Comparison of ENCODE assay signal across 9 cellular contexts in the genomic region with DNA sequence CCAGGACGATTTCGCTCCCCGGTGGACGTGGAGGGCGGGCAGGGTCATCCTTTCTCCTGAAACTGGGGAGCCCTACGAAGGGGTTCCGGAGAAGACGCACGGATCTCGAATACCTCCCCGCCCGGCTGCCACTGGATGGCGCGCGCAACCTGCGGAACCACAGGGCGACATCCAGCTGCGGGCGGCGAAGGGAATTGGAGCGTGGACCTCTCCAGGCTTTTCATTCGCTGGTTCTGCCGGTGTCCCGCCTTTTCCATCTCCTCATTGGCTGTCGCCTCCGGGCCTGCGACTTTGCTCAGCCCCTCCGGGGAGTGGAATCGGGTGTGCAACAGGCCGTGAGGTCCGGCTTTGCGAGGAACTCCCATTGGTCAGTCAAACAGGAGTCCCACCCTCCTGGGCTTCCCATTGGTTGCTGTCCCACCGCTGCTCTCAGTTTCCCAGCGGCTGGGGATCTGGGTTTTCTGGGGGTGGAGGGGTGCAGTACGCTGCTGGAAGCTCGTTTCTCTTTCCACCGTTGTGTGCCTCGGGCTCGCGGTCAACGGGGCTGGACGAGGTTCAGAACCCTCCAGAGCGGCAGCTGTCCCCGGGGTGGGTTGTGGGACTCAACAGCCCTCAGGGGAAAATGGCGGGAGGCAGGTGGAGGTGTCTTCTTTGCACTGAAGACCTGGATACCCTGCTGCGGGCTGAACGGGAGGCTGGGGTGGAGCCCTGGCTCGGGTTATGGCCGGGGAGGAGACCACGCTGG. TPM values are rescaled to one million over a fixed set of nuclear protein-coding genes. Genes with fewer than 3 reads are reported as not detected.
DNase-seq lines count a peak whose midpoint lies in the region; ATAC-seq lines count a peak whose summit lies in the region.
"Had no signal": no experiment of that assay in that cellular context is flagged by ENCODE, and none has a peak within 500 bp of the region (broad histone marks: within the 10 kb centered on the region; RNA-seq: fewer than 3 reads in every experiment).

No MANE protein-coding gene starts in this region.

- peak; percentile 96 for DNase-seq in AG20443 (ENCODE audit: low spot score)
- DNase-seq in NCI-H460 (ENCODE audit: extremely low read depth, low read depth) = peak; percentile 98
- DNase-seq in activated CD4-positive, alpha-beta T cell treated with anti-CD3 and anti-CD28 coated beads for 48 hours = peak; percentile 96
- DNase-seq in dedifferentiated amniotic fluid mesenchymal stem cell (ENCODE audit: extremely low spot score) = peak; percentile 18
- DNase-seq in left kidney (ENCODE audit: low read depth, low spot score) = peak; percentile 99
- peak; percentile 95 for DNase-seq in stimulated activated CD4-positive, alpha-beta T cell treated with anti-CD3 and anti-CD28 coated beads, Interleukin-1b, Interleukin-23, amount 100 ng/mL, for 48 hours

- peak; percentile 96 for ATAC-seq in GM19043 (IDR thresholded peaks at IDR 0.05; ENCODE audit: low read depth, unreplicated experiment)
- ATAC-seq in HG03432 (IDR thresholded peaks at IDR 0.05; ENCODE audit: unreplicated experiment) = peak; percentile 94

RNA-seq across cellular contexts. Expression of gene OR1D5, which starts 14.5 kb away (rescaled TPM):
- not detected in 2 replicates for total RNA-seq in NCI-H460 (2014; rRNA removed; shearing (Covaris generic))
- polyA plus RNA-seq in NCI-H460 (2014; cell fraction: nucleus; rRNA removed) = not detected in 2 replicates
- total RNA-seq: T-helper 1 cell treated with Interleukin-12 subunit alpha and Interleukin-12 subunit beta and Interleukin-4 antibody, amounts not matched to agents 30 ng/mL and 1 ng/mL, for 36 hours had no signal

RNA-seq across cellular contexts. Expression of gene OR1D2, which starts 55.3 kb away (rescaled TPM):
- total RNA-seq in NCI-H460 (2014; rRNA removed; shearing (Covaris generic)) = not detected in 2 replicates
- polyA plus RNA-seq in NCI-H460 (2014; cell fraction: nucleus; rRNA removed) = not detected in 2 replicates
- total RNA-seq: T-helper 1 cell treated with Interleukin-12 subunit alpha and Interleukin-12 subunit beta and Interleukin-4 antibody, amounts not matched to agents 30 ng/mL and 1 ng/mL, for 36 hours had no signal

Comparison
In these comparisons a context has a peak if more than half of its experiments do, and no peak if none do; other contexts are left out.
1. Peak in every context shown above with its lines: DNase-seq and ATAC-seq.
2. DNase-seq: peak in every context shown above with its lines; median percentile 99 in left kidney; 98 in NCI-H460; 96 in AG20443; 96 in activated CD4-positive, alpha-beta T cell treated with anti-CD3 and anti-CD28 coated beads for 48 hours; 95 in stimulated activated CD4-positive, alpha-beta T cell treated with anti-CD3 and anti-CD28 coated beads, Interleukin-1b, Interleukin-23, amount 100 ng/mL, for 48 hours; 18 in dedifferentiated amniotic fluid mesenchymal stem cell.